ENCODE assay signal across 8 cellular contexts in genomic region chr1:192809286-192810252, GRCh38. TPM values are rescaled to one million over a fixed set of nuclear protein-coding genes. Genes with fewer than 3 reads are reported as not detected.
DNase-seq lines count a peak whose midpoint lies in the region; ATAC-seq and TF ChIP-seq lines count a peak whose summit lies in the region.

No MANE protein-coding gene starts in this region.

- H3K4me3 Mint-ChIP-seq in Calu3 (ENCODE audit: low read depth, unreplicated experiment): peak overlapping the region; percentile 99

- H3K36me3 ChIP-seq in left ventricle myocardium inferior (peaks cover 12% of the 10 kb centered on the region), psoas muscle (ENCODE audit: insufficient read depth in 1 of 2, low read depth in 1 of 2) (peaks cover 0 to 12% of the 10 kb centered on the region in 2 donors)

- TF ChIP-seq CTCF in Calu3 (IDR thresholded peaks at IDR 0.05; ENCODE audit: unreplicated experiment): no peak
- TF ChIP-seq CTCF in left ventricle myocardium inferior (IDR thresholded peaks at IDR 0.05; ENCODE audit: borderline replicate concordance): no peak
- no peak for TF ChIP-seq CTCF in psoas muscle (IDR thresholded peaks at IDR 0.05)

- peaks cover 42% of the 10 kb centered on the region for H3K4me1 Mint-ChIP-seq in Calu3 (ENCODE audit: low read depth, unreplicated experiment)

- peak overlapping the region; percentile 99 for H3K27ac Mint-ChIP-seq in Calu3 (ENCODE audit: unreplicated experiment)

- BruUV-seq in Calu3 (replicated peaks; lab: Mats Ljungman, UMichigan): TSS peak; percentile 76

- H3K36me3 Mint-ChIP-seq in Calu3 (ENCODE audit: insufficient read depth, unreplicated experiment): peaks cover 60% of the 10 kb centered on the region

- DNase-seq in Calu3 (peak; percentile 26), HT-29 (ENCODE audit: low spot score) (peak; percentile 63), RPMI8226 (peak; percentile 39), left ventricle myocardium inferior (peak; percentile 25), psoas muscle (peak; percentile 19 to 55)

- intact Hi-C loops in Calu3 (cut with micrococcal nuclease; ENCODE audit: unreplicated experiment) (loop anchor here (2.0 to 5.0 kb wide), 6 partner anchors 95 to 313 kb away; partner anchors contain the start of gene CDC73), left ventricle myocardium inferior (cut with micrococcal nuclease) (loop anchor here (5.0 kb wide), 1 partner anchor 208 kb away; no protein-coding TSS in a partner anchor), psoas muscle (cut with DNase I) (loop anchor here (5.0 to 10.0 kb wide), 3 partner anchors 203 to 313 kb away; partner anchors contain the start of gene CDC73 (in 1 of the 2))

- H3K4me3 ChIP-seq in left ventricle myocardium inferior (peak overlapping the region; percentile 80), psoas muscle (peak overlapping the region; percentile 78)

- H3K9me3 ChIP-seq in left ventricle myocardium inferior (replicated peaks): no peaks in the 10 kb centered on the region
- H3K9me3 ChIP-seq in psoas muscle: no peaks in the 10 kb centered on the region

- H3K4me1 ChIP-seq in left ventricle myocardium inferior: peaks cover 46% of the 10 kb centered on the region
- H3K4me1 ChIP-seq in psoas muscle: peaks cover 14% of the 10 kb centered on the region

- H3K27me3 ChIP-seq in left ventricle myocardium inferior (ENCODE audit: low read depth) (no peaks in the 10 kb centered on the region), psoas muscle (ENCODE audit: insufficient read depth in 3 of 3, low read length in 2 of 3) (no peaks in the 10 kb centered on the region)

- no peaks in the 10 kb centered on the region for H3K9me3 Mint-ChIP-seq in Calu3 (ENCODE audit: low read depth, unreplicated experiment)

- H3K27ac ChIP-seq in adipose tissue (ENCODE audit: low read depth, low read length) (peak overlapping the region; percentile 4), left ventricle myocardium inferior (replicated peaks) (peak overlapping the region; percentile 94), psoas muscle (peak overlapping the region; percentile 66)

- CTCF ChIA-PET in Calu3 (lab: Charles Lee): interaction anchor here (0.6 to 3.4 kb wide), 2 partner anchors 64 to 210 kb away, joined by 3 to 18 read pairs; no protein-coding TSS in a partner anchor

- 21 to 34% (median 25%) methylated on average over 26 of the region's 26 CpGs for WGBS in adipose tissue, 3 donors
- 23 to 28% (median 24%) methylated on average over 26 of the region's 26 CpGs for WGBS in psoas muscle, 3 donors

- H3K27me3 Mint-ChIP-seq in Calu3 (ENCODE audit: unreplicated experiment): no peaks in the 10 kb centered on the region

- ATAC-seq in psoas muscle (peak in 3 of 4 donors; percentile 18 to 40 (median 29)), GM18858 (IDR thresholded peaks at IDR 0.05; ENCODE audit: unreplicated experiment) (no peak), HG03108 (IDR thresholded peaks at IDR 0.05; ENCODE audit: unreplicated experiment) (no peak)

RNA-seq across cellular contexts. Expression of gene RGS2, which starts 0.7 kb away (rescaled TPM):
- total RNA-seq in Calu3 (2022) (46.9 and 93.2 TPM in 2 replicates), left ventricle myocardium inferior (15.8 TPM), psoas muscle (1 to 10 TPM; 3.5 to 4.7 (median 3.8) TPM)
- 10.4 and 10.5 TPM in 2 replicates for total RNA-seq in HT-29 (2014; rRNA removed; shearing (Covaris generic))
- polyA plus RNA-seq in adipose tissue (100 to 1,000 TPM in 2 of 3 donors, 10 to 100 TPM in 1; 92.3 to 630 (median 327) TPM), psoas muscle (10 to 100 TPM in 1 of 3 donors, 1 to 10 TPM in 2; 1.9 to 47.6 (median 4.5) TPM)

Comparison
In these comparisons a context has a peak if more than half of its experiments do, and no peak if none do; other contexts are left out.
1. H3K27ac ChIP-seq: peak in every context shown above with its lines; median percentile 94 in left ventricle myocardium inferior; 66 in psoas muscle; 4 in adipose tissue.
2. ATAC-seq: peak in psoas muscle (3 of 4); none in GM18858 (single experiment) and HG03108 (single experiment).
3. Peak in every context shown above with its lines, with median percentiles within 50 percentile points of each other: DNase-seq.